In genomic region chr1:58104960-58105359, GRCh38 we compare ENCODE assay signal across 13 cellular contexts.
DNase-seq lines count a peak whose midpoint lies in the region; ATAC-seq and TF ChIP-seq lines count a peak whose summit lies in the region.
"Had no signal": no experiment of that assay in that cellular context is flagged by ENCODE, and none has a peak within 500 bp of the region (broad histone marks: within the 10 kb centered on the region; RNA-seq: fewer than 3 reads in every experiment).

No MANE protein-coding gene starts in this region.

- no peaks in the 10 kb centered on the region for H3K9me3 ChIP-seq in vagina
- H3K9me3 ChIP-seq: tibial artery had no signal

- TF ChIP-seq CTCF in vagina (IDR thresholded peaks at IDR 0.05), result no peak

- H3K4me3 ChIP-seq in vagina, result no peak overlapping the region
- H3K4me3 ChIP-seq: GM23338, tibial artery had no signal

- H3K4me1 ChIP-seq in vagina, result no peaks in the 10 kb centered on the region
- H3K4me1 ChIP-seq: tibial artery had no signal

- intact Hi-C loops in vagina (cut with DNase I), result no loop called here

- H3K36me3 ChIP-seq in vagina, result no peaks in the 10 kb centered on the region
- H3K36me3 ChIP-seq: tibial artery had no signal

- peak; percentile 70 for ATAC-seq in GM19025 (IDR thresholded peaks at IDR 0.05; ENCODE audit: low read depth, unreplicated experiment)
- ATAC-seq in HG02610 (IDR thresholded peaks at IDR 0.05; ENCODE audit: unreplicated experiment), result peak; percentile 81
- peak; percentile 62 for ATAC-seq in HG03439 (IDR thresholded peaks at IDR 0.05; ENCODE audit: unreplicated experiment)
- ATAC-seq in HG03097 (IDR thresholded peaks at IDR 0.05; ENCODE audit: low FRiP score, unreplicated experiment), result no peak
- ATAC-seq: GM23338, right cardiac atrium had no signal

- no peaks in the 10 kb centered on the region for H3K27me3 ChIP-seq in vagina
- H3K27me3 ChIP-seq: tibial artery had no signal

- DNase-seq in activated T-cell treated with anti-CD3 and anti-CD28 coated beads for 4 hours (no peak), DMS 273 treated with DMSO at 0.1 percent for 48 hours (lab: John Stamatoyannopoulos, UW) (no peak), vagina (ENCODE audit: extremely low spot score in 2 of 2) (no peak)
- DNase-seq: activated CD4-positive, alpha-beta T cell treated with anti-CD3 and anti-CD28 coated beads for 48 hours; DMS153; NCI-H226; right cardiac atrium; tibial artery had no signal

- TF ChIP-seq POLR2A in vagina (IDR thresholded peaks at IDR 0.05), result no peak

- no peak overlapping the region for H3K27ac ChIP-seq in vagina
- H3K27ac ChIP-seq: tibial artery had no signal
